Comparison of ENCODE assay signal across 10 cellular contexts in the genomic region with DNA sequence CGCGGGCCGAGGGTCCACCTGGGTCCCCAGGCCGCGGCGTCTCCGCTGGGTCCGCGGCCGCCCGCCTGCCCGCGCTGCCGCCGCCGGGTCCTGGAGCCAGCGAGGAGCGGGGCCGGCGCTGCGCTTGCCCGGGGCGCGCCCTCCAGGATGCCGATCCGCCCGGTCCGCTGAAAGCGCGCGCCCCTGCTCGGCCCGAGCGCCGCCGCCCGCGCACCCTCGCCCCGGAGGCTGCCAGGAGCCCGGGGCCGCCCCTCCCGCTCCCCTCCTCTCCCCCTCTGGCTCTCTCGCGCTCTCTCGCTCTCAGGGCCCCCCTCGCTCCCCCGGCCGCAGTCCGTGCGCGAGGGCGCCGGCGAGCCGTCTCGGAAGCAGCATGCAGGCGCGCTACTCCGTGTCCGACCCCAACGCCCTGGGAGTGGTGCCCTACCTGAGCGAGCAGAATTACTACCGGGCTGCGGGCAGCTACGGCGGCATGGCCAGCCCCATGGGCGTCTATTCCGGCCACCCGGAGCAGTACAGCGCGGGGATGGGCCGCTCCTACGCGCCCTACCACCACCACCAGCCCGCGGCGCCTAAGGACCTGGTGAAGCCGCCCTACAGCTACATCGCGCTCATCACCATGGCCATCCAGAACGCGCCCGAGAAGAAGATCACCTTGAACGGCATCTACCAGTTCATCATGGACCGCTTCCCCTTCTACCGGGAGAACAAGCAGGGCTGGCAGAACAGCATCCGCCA. TPM values are rescaled to one million over a fixed set of nuclear protein-coding genes. Genes with fewer than 3 reads are reported as not detected.
A peak's percentile ranks its signal among the peaks of the same experiment; 100 is the strongest.
DNase-seq lines count a peak whose midpoint lies in the region; ATAC-seq, FAIRE-seq and TF ChIP-seq lines count a peak whose summit lies in the region.
"Had no signal": no experiment of that assay in that cellular context is flagged by ENCODE, and none has a peak within 500 bp of the region (broad histone marks: within the 10 kb centered on the region; RNA-seq: fewer than 3 reads in every experiment).

No MANE protein-coding gene starts in this region.

- peaks cover 11% of the 10 kb centered on the region for H3K4me1 ChIP-seq in mammary epithelial cell (ENCODE audit: insufficient read depth, low read length)
- H3K4me1 ChIP-seq in keratinocyte (ENCODE audit: control insufficient read depth, extremely low read depth, insufficient read depth, low read length), result peaks cover 13% of the 10 kb centered on the region
- peaks cover 0 to 22% (median 10%) of the 10 kb centered on the region in 4 donors for H3K4me1 ChIP-seq in transverse colon

- H3K27ac ChIP-seq in mammary epithelial cell (ENCODE audit: insufficient read depth, low read depth, low read length), result peak overlapping the region; percentile 36
- no peak overlapping the region for H3K27ac ChIP-seq in keratinocyte (ENCODE audit: control insufficient read depth, insufficient read depth, low read length)
- H3K27ac ChIP-seq in transverse colon, result peak overlapping the region in 2 of 4 donors; percentile 25
- H3K27ac ChIP-seq: VCaP had no signal

- H3K27me3 ChIP-seq in mammary epithelial cell (ENCODE audit: insufficient read depth, low read length), result no peaks in the 10 kb centered on the region
- H3K27me3 ChIP-seq in keratinocyte (ENCODE audit: control insufficient read depth, extremely low read depth, insufficient read depth, low read length), result peaks cover 86% of the 10 kb centered on the region
- peaks cover 91% of the 10 kb centered on the region for H3K27me3 ChIP-seq in transverse colon

- peak overlapping the region; percentile 92 for H2AFZ ChIP-seq in mammary epithelial cell (ENCODE audit: low read depth, low read length)
- H2AFZ ChIP-seq in keratinocyte (ENCODE audit: control insufficient read depth, low read length), result peak overlapping the region; percentile 19

- no peak for TF ChIP-seq EP300 in transverse colon (IDR thresholded peaks at IDR 0.05; ENCODE audit: low read depth)

- TF ChIP-seq CTCF in mammary epithelial cell (conservative IDR thresholded peaks at IDR 0.05 in 1 of 2, IDR thresholded peaks at IDR 0.05 in 1 of 2; ENCODE audit: extremely low read depth in 1 of 2, insufficient read depth in 1 of 2, low read depth in 1 of 2, low read length in 2 of 2) (no peak), keratinocyte (optimal IDR thresholded peaks at IDR 0.05 in 1 of 3, IDR thresholded peaks at IDR 0.05 in 1 of 3, conservative IDR thresholded peaks at IDR 0.05 in 1 of 3; ENCODE audit: extremely low read depth in 1 of 3, insufficient read depth in 2 of 3, low read length in 3 of 3) (no peak), transverse colon (IDR thresholded peaks at IDR 0.05) (no peak), natural killer cell (IDR thresholded peaks at IDR 0.05) (no peak)

- no peaks in the 10 kb centered on the region for H3K9me1 ChIP-seq in keratinocyte (ENCODE audit: control insufficient read depth, extremely low read depth, insufficient read depth, low read length)

- 3% methylated on average over 21 of the region's 88 CpGs for WGBS in mammary epithelial cell (ENCODE audit: low coverage, missing lambda C conversion rate)
- 10% methylated on average over 15 of the region's 88 CpGs; no CpG with 5 or more reads in 1 of the 2 donors for WGBS in transverse colon (ENCODE audit: low coverage in 1 of 2), 2 donors

- H3K79me2 ChIP-seq in mammary epithelial cell (ENCODE audit: insufficient read depth, low read length) (peaks cover 43% of the 10 kb centered on the region), keratinocyte (ENCODE audit: control insufficient read depth, insufficient read depth, low read length) (no peaks in the 10 kb centered on the region)

- TSS peak; percentile 12 for BruUV-seq in mammary epithelial cell (replicated peaks; lab: Mats Ljungman, UMichigan)

- H4K20me1 ChIP-seq in mammary epithelial cell (ENCODE audit: insufficient read depth, low read length), result no peaks in the 10 kb centered on the region
- no peaks in the 10 kb centered on the region for H4K20me1 ChIP-seq in keratinocyte (ENCODE audit: control insufficient read depth, extremely low read depth, insufficient read depth, low read length)

- no peak overlapping the region for H3K27ac Mint-ChIP-seq in natural killer cell

- DNase-seq in activated T-cell treated with anti-CD3 and anti-CD28 coated beads, Interleukin-2, amount 50 U/mL, for 1 hour, result peak; percentile 29
- no peak for DNase-seq in activated T-cell treated with anti-CD3 and anti-CD28 coated beads for 4 hours
- DNase-seq in mammary epithelial cell, result peak; percentile 73
- no peak for DNase-seq in keratinocyte (ENCODE audit: low read depth, low spot score)
- no peak for DNase-seq in transverse colon
- no peak for DNase-seq in activated CD8-positive, alpha-beta memory T cell treated with anti-CD3 and anti-CD28 coated beads for 24 hours
- DNase-seq in natural killer cell, result no peak
- DNase-seq: COR-L47 had no signal

- H3K9me3 ChIP-seq in mammary epithelial cell (replicated peaks; ENCODE audit: insufficient read depth, low read length) (no peaks in the 10 kb centered on the region), keratinocyte (ENCODE audit: control insufficient read depth, low read depth, low read length) (no peaks in the 10 kb centered on the region), transverse colon (no peaks in the 10 kb centered on the region)

- H3K4me3 ChIP-seq in mammary epithelial cell (replicated peaks in 1 of 3; ENCODE audit: insufficient read depth in 1 of 3, low read depth in 2 of 3, low read length in 3 of 3) (peak overlapping the region; percentile 73 to 84 (median 77)), keratinocyte (ENCODE audit: control insufficient read depth in 2 of 3, extremely low read depth in 1 of 3, insufficient read depth in 2 of 3, low read depth in 1 of 3, low read length in 3 of 3) (peak overlapping the region; percentile 19 to 53 (median 43)), transverse colon (peak overlapping the region in 3 of 4 donors; percentile 23 to 41 (median 25))

- intact Hi-C loops in mammary epithelial cell (cut with micrococcal nuclease), result loop anchor here (1.0 to 5.0 kb wide), 2 partner anchors 385 to 1060 kb away; no protein-coding TSS in a partner anchor
- intact Hi-C loops in transverse colon (cut with DNase I; ENCODE audit: low total_unique reads), result loop anchor here (5.0 kb wide), 1 partner anchor 505 kb away; no protein-coding TSS in a partner anchor
- intact Hi-C loops in natural killer cell (cut with micrococcal nuclease), result no loop called here

- no peak for TF ChIP-seq POLR2A in transverse colon (IDR thresholded peaks at IDR 0.05)

- dilution Hi-C loops in mammary epithelial cell (cut with HindIII; ENCODE audit: low sequenced_read_pairs) (no loop called here), keratinocyte (cut with MboI; ENCODE audit: extremely low pct_ligation_motif_present, low sequenced_read_pairs) (loop anchor here (25.0 kb wide), 1 partner anchor 695 kb away; no protein-coding TSS in a partner anchor)

- H3K4me1 Mint-ChIP-seq in natural killer cell, result peaks cover 7 to 8% of the 10 kb centered on the region in 2 donors

- H3K9ac ChIP-seq in mammary epithelial cell (ENCODE audit: insufficient read depth, low read length), result peak overlapping the region; percentile 26
- H3K9ac ChIP-seq in keratinocyte (ENCODE audit: control insufficient read depth, extremely low read depth, insufficient read depth, low read length), result no peak overlapping the region

- no peak overlapping the region for H3K4me3 Mint-ChIP-seq in natural killer cell

- CTCF ChIA-PET in mammary epithelial cell (lab: Charles Lee; ENCODE audit: low non-redundant PET), result no interaction called here

- FAIRE-seq in keratinocyte (lab: Jason Lieb, UNC), result no peak

- no peak for ATAC-seq in natural killer cell
- no peak for ATAC-seq in HG03045 (IDR thresholded peaks at IDR 0.05; ENCODE audit: unreplicated experiment)

- peak overlapping the region; percentile 76 for H3K4me2 ChIP-seq in mammary epithelial cell (ENCODE audit: insufficient read depth, low read depth, low read length)
- H3K4me2 ChIP-seq in keratinocyte (ENCODE audit: control insufficient read depth, extremely low read depth, insufficient read depth, low read depth, low read length), result peak overlapping the region; percentile 64

- H3K36me3 ChIP-seq in mammary epithelial cell (ENCODE audit: insufficient read depth, low read length) (peaks cover 4% of the 10 kb centered on the region), keratinocyte (ENCODE audit: control insufficient read depth in 2 of 2, extremely low read depth in 1 of 2, insufficient read depth in 2 of 2, low read length in 2 of 2) (no peaks in the 10 kb centered on the region), transverse colon (no peaks in the 10 kb centered on the region)

- no peaks in the 10 kb centered on the region for H3K36me3 Mint-ChIP-seq in natural killer cell

- H3K9me3 Mint-ChIP-seq in natural killer cell, result no peaks in the 10 kb centered on the region

- in situ Hi-C loops in mammary epithelial cell (cut with MboI; ENCODE audit: low sequenced_read_pairs in 2 of 2), result loop anchor here (5.0 to 25.0 kb wide), 6 partner anchors 450 to 820 kb away; a partner anchor contains a TSS
- in situ Hi-C loops in transverse colon (cut with MboI; ENCODE audit: low pct_ligation_motif_present in 1 of 4, low pct_unique_long_range_greater_than_20kb in 1 of 4, low sequenced_read_pairs in 3 of 4), result loop anchor here (5.0 to 25.0 kb wide), 6 partner anchors 488 to 720 kb away; no protein-coding TSS in a partner anchor

- H3K27me3 Mint-ChIP-seq in natural killer cell (ENCODE audit: low read depth in 2 of 2), result peaks cover 39 to 45% of the 10 kb centered on the region in 2 donors

RNA-seq across cellular contexts. Expression of a gene that starts 0.5 kb away (rescaled TPM):
- total RNA-seq in mammary epithelial cell (10 to 100 TPM in 1 of 2 donors, 1 to 10 TPM in 1; 1.3 to 13.3 TPM), transverse colon (under 1 TPM in 1 of 4 donors, not detected in 3; 0.27 TPM), natural killer cell (under 1 TPM in 1 of 3 donors, not detected in 2; 0.14 TPM)
- polyA plus RNA-seq in mammary epithelial cell (1.3 TPM), keratinocyte (0.02 TPM in 1 of 3 replicates, not detected in the others)
- polyA minus RNA-seq in mammary epithelial cell (0.98 TPM), keratinocyte (not detected in 3 replicates)
- not detected for polyA plus RNA-seq in keratinocyte (2011; ENCODE audit: low read depth)
- not detected in 2 replicates for polyA plus RNA-seq in keratinocyte (2011; cell fraction: cytosol; rRNA removed)
- 0.05 TPM in 1 of 2 replicates, not detected in the other for polyA plus RNA-seq in keratinocyte (2011; cell fraction: nucleus; rRNA removed)
- polyA plus RNA-seq in keratinocyte (2012; ENCODE audit: low replicate concordance), result 0.07 TPM in 1 of 2 replicates, not detected in the other
- not detected for polyA minus RNA-seq in keratinocyte (2011; cell fraction: cytosol; rRNA and poly(A)+ RNA removed)
- polyA minus RNA-seq in keratinocyte (2011; cell fraction: nucleus; rRNA and poly(A)+ RNA removed), result not detected in 2 replicates

RNA-seq across cellular contexts. Expression of a gene that starts 11.2 kb away (rescaled TPM):
- total RNA-seq in mammary epithelial cell (1 to 10 TPM; 2.2 to 8.0 TPM), transverse colon (1 to 10 TPM in 3 of 4 donors, under 1 TPM in 1; 0.75 to 2.1 (median 1.3) TPM), natural killer cell (under 1 TPM in 1 of 3 donors, not detected in 2; 0.10 TPM)
- polyA plus RNA-seq in mammary epithelial cell (1.2 TPM), keratinocyte (0.10 to 0.13 TPM (median 0.11 TPM) in 3 replicates)
- polyA minus RNA-seq in mammary epithelial cell (0.47 TPM), keratinocyte (0.07 TPM in 1 of 3 replicates, not detected in the others)
- polyA plus RNA-seq in keratinocyte (2011; ENCODE audit: low read depth), result 0.11 TPM
- polyA plus RNA-seq in keratinocyte (2011; cell fraction: cytosol; rRNA removed), result 0.08 and 0.09 TPM in 2 replicates
- 0.13 and 0.15 TPM in 2 replicates for polyA plus RNA-seq in keratinocyte (2011; cell fraction: nucleus; rRNA removed)
- 0.11 and 0.24 TPM in 2 replicates for polyA plus RNA-seq in keratinocyte (2012; ENCODE audit: low replicate concordance)
- not detected for polyA minus RNA-seq in keratinocyte (2011; cell fraction: cytosol; rRNA and poly(A)+ RNA removed)
- 0.11 and 0.23 TPM in 2 replicates for polyA minus RNA-seq in keratinocyte (2011; cell fraction: nucleus; rRNA and poly(A)+ RNA removed)

RNA-seq across cellular contexts. Expression of a gene that starts 12.1 kb away (rescaled TPM):
- 10 to 100 TPM; 17.3 to 25.4 TPM for total RNA-seq in mammary epithelial cell
- 11.3 TPM for polyA plus RNA-seq in mammary epithelial cell
- 1.4 TPM for polyA minus RNA-seq in mammary epithelial cell
- 11.5 to 16.2 TPM (median 14.7 TPM) in 3 replicates for polyA plus RNA-seq in keratinocyte
- 6.9 TPM for polyA plus RNA-seq in keratinocyte (2011; ENCODE audit: low read depth)
- 6.7 and 7.5 TPM in 2 replicates for polyA plus RNA-seq in keratinocyte (2011; cell fraction: cytosol; rRNA removed)
- polyA plus RNA-seq in keratinocyte (2011; cell fraction: nucleus; rRNA removed), result 56.3 and 57.2 TPM in 2 replicates
- 10.6 and 12.0 TPM in 2 replicates for polyA plus RNA-seq in keratinocyte (2012; ENCODE audit: low replicate concordance)
- 3.4 to 14.0 TPM (median 13.6 TPM) in 3 replicates for polyA minus RNA-seq in keratinocyte
- polyA minus RNA-seq in keratinocyte (2011; cell fraction: cytosol; rRNA and poly(A)+ RNA removed), result 5.2 TPM
- 17.8 and 25.4 TPM in 2 replicates for polyA minus RNA-seq in keratinocyte (2011; cell fraction: nucleus; rRNA and poly(A)+ RNA removed)
- total RNA-seq in transverse colon, result 10 to 100 TPM; 25.4 to 51.1 (median 30.0) TPM
- total RNA-seq in natural killer cell, result 10 to 100 TPM; 14.3 to 22.0 (median 16.9) TPM

RNA-seq across cellular contexts. Expression of a gene that starts 56.8 kb away (rescaled TPM):
- total RNA-seq in mammary epithelial cell (not detected), transverse colon (10 to 100 TPM; 10.8 to 44.1 (median 23.4) TPM), natural killer cell (not detected)
- polyA plus RNA-seq in mammary epithelial cell (not detected), keratinocyte (not detected in 3 replicates)
- polyA minus RNA-seq in mammary epithelial cell (not detected), keratinocyte (not detected in 3 replicates)
- not detected for polyA plus RNA-seq in keratinocyte (2011; ENCODE audit: low read depth)
- polyA plus RNA-seq in keratinocyte (2011; cell fraction: cytosol; rRNA removed), result not detected in 2 replicates
- polyA plus RNA-seq in keratinocyte (2011; cell fraction: nucleus; rRNA removed), result not detected in 2 replicates
- polyA plus RNA-seq in keratinocyte (2012; ENCODE audit: low replicate concordance), result not detected in 2 replicates
- polyA minus RNA-seq in keratinocyte (2011; cell fraction: cytosol; rRNA and poly(A)+ RNA removed), result not detected
- polyA minus RNA-seq in keratinocyte (2011; cell fraction: nucleus; rRNA and poly(A)+ RNA removed), result not detected in 2 replicates

Comparison
In these comparisons a context has a peak if more than half of its experiments do, and no peak if none do; other contexts are left out.
1. DNase-seq: peak in activated T-cell treated with anti-CD3 and anti-CD28 coated beads, Interleukin-2, amount 50 U/mL, for 1 hour (single experiment) and mammary epithelial cell (single experiment); none in activated T-cell treated with anti-CD3 and anti-CD28 coated beads for 4 hours (single experiment), keratinocyte (single experiment), transverse colon (single experiment), activated CD8-positive, alpha-beta memory T cell treated with anti-CD3 and anti-CD28 coated beads for 24 hours (single experiment) and natural killer cell (single experiment).
2. H3K4me3 ChIP-seq: peak in every context shown above with its lines; median percentile 77 in mammary epithelial cell; 43 in keratinocyte; 25 in transverse colon.